ENCODE assay signal across 35 cellular contexts in the genomic region with DNA sequence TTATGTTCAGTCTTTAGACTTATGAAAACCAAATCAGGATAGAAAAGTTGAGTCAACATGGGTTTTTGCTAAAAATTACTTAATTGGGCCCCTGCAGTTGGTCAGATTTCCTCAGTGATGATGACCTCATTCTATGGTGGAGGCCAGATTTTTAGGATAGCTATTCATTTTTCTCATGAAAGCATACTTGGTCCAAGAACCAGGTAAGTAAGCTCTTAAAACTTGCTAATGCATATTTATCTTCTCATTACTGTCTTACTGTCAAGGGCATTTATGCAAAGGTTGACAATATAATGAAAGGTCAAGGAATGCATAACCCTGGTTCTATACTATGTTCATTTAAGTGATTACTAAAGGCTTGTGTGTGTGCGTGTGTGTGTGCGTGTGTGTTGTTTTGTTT.
DNase-seq lines count a peak whose midpoint lies in the region; ATAC-seq and TF ChIP-seq lines count a peak whose summit lies in the region.
"Had no signal": no experiment of that assay in that cellular context is flagged by ENCODE, and none has a peak within 500 bp of the region (broad histone marks: within the 10 kb centered on the region; RNA-seq: fewer than 3 reads in every experiment).

No MANE protein-coding gene starts in this region.

- ATAC-seq in activated CD8-positive, alpha-beta memory T cell treated with anti-CD3 and anti-CD28 coated beads, Interleukin-2, amount 10 ng/mL, durations not matched to agents 7 days and 5 days, result no peak
- ATAC-seq: activated CD8-positive, alpha-beta T cell treated with anti-CD3 and anti-CD28 coated beads, Interleukin-2, amount 10 ng/mL, durations not matched to agents 7 days and 5 days; heart left ventricle; Panc1; stimulated activated naive CD8-positive, alpha-beta T cell treated with anti-CD3 and anti-CD28 coated beads, Interleukin-15, Interleukin-2, amounts not matched to agents 100 U/mL and 50 U/mL, for 24 hours had no signal

- H3K27me3 ChIP-seq in GM23248 (replicated peaks; ENCODE audit: insufficient read depth), result no peaks in the 10 kb centered on the region
- H3K27me3 ChIP-seq: heart left ventricle, neural progenitor cell, right atrium auricular region, testis had no signal

- DNase-seq in AG20443 (ENCODE audit: low spot score), result peak; percentile 49
- DNase-seq in GM23248, result peak; percentile 69
- peak; percentile 48 for DNase-seq in astrocyte of the hippocampus (ENCODE audit: low read depth, low spot score)
- DNase-seq in non-pigmented ciliary epithelial cell (ENCODE audit: low read depth), result peak; percentile 1
- no peak for DNase-seq in GM10248 (ENCODE audit: extremely low spot score)
- DNase-seq in NCI-H2107 treated with DMSO at 0.1 percent for 48 hours (lab: John Stamatoyannopoulos, UW; ENCODE audit: unreplicated experiment), result no peak
- no peak for DNase-seq in activated CD8-positive, alpha-beta memory T cell treated with anti-CD3 and anti-CD28 coated beads, Interleukin-2, amount 10 ng/mL, durations not matched to agents 7 days and 5 days
- DNase-seq: ACHN; activated CD4-positive, alpha-beta T cell treated with anti-CD3 and anti-CD28 coated beads for 4 hours; activated CD8-positive, alpha-beta T cell treated with anti-CD3 and anti-CD28 coated beads, Interleukin-2, amount 10 ng/mL, durations not matched to agents 7 days and 5 days; amygdala; Calu3; DMS79 treated with DMSO at 0.1 percent for 48 hours; effector CD8-positive, alpha-beta T cell; foreskin melanocyte; heart left ventricle; islet precursor cell; left ventricle myocardium inferior; NCI-H2107; NCI-H446; NCI-H748 treated with DMSO at 0.1 percent for 48 hours; posterior cingulate gyrus; SHP77 treated with DMSO at 0.1 percent for 48 hours; stimulated activated CD4-positive, alpha-beta T cell treated with anti-CD3 and anti-CD28 coated beads, Interleukin-1b, Interleukin-23, amount 100 ng/mL, for 48 hours; stimulated activated naive CD8-positive, alpha-beta T cell treated with anti-CD3 and anti-CD28 coated beads, Interleukin-15, Interleukin-2, amounts not matched to agents 100 U/mL and 50 U/mL, for 24 hours; testis; WERI-Rb-1 had no signal

- H3K4me1 ChIP-seq in GM23248 (ENCODE audit: insufficient read depth), result peaks cover 9% of the 10 kb centered on the region
- H3K4me1 ChIP-seq: HAP-1, heart left ventricle, left ventricle myocardium inferior, neural progenitor cell, right atrium auricular region, testis had no signal

- H3F3A ChIP-seq in GM23248 (ENCODE audit: insufficient read depth), result peaks cover 6% of the 10 kb centered on the region; the same call in 1 of the 2 replicates

- H3K4me3 ChIP-seq in GM23248, result no peak overlapping the region
- H3K4me3 ChIP-seq: coronary artery, HAP-1, heart left ventricle, left ventricle myocardium inferior, neural progenitor cell, right atrium auricular region, testis had no signal

- in situ Hi-C loops in GM23248 (cut with MboI), result no loop called here

- no peak overlapping the region for H3K27ac Mint-ChIP-seq in activated CD8-positive, alpha-beta memory T cell treated with anti-CD3 and anti-CD28 coated beads, Interleukin-2, amount 10 ng/mL, durations not matched to agents 7 days and 5 days
- H3K27ac Mint-ChIP-seq: activated CD8-positive, alpha-beta T cell treated with anti-CD3 and anti-CD28 coated beads, Interleukin-2, amount 10 ng/mL, durations not matched to agents 7 days and 5 days; activated naive CD4-positive, alpha-beta T cell treated with anti-CD3 and anti-CD28 coated beads, Interleukin-2, amount 50 U/mL, for 24 hours; activated T-helper 2 cell treated with anti-CD3 and anti-CD28 coated beads, Interferon-gamma antibody, Interleukin-2, Interleukin-4, amounts not matched to agents 10 μg/mL and 5 μg/mL and 100 μg/mL, durations not matched to agents 14 hours and 24 hours and 36 hours; CD14-positive monocyte; neural progenitor cell had no signal

- no peak overlapping the region for H2AFZ ChIP-seq in GM23248
- H2AFZ ChIP-seq: neural progenitor cell had no signal

- no peak overlapping the region for H3K4me2 ChIP-seq in GM23248 (ENCODE audit: unreplicated experiment)
- H3K4me2 ChIP-seq: neural progenitor cell had no signal

- H4K20me1 ChIP-seq in GM23248 (ENCODE audit: insufficient read depth), result no peaks in the 10 kb centered on the region

- no peaks in the 10 kb centered on the region for H3K9me3 Mint-ChIP-seq in activated CD8-positive, alpha-beta memory T cell treated with anti-CD3 and anti-CD28 coated beads, Interleukin-2, amount 10 ng/mL, durations not matched to agents 7 days and 5 days (ENCODE audit: low read depth)
- H3K9me3 Mint-ChIP-seq: activated naive CD4-positive, alpha-beta T cell treated with anti-CD3 and anti-CD28 coated beads, Interleukin-2, amount 50 U/mL, for 24 hours; activated T-helper 2 cell treated with anti-CD3 and anti-CD28 coated beads, Interferon-gamma antibody, Interleukin-2, Interleukin-4, amounts not matched to agents 10 μg/mL and 5 μg/mL and 100 μg/mL, durations not matched to agents 14 hours and 24 hours and 36 hours; neural progenitor cell had no signal

- no peaks in the 10 kb centered on the region for H3K36me3 ChIP-seq in GM23248 (ENCODE audit: low read depth)
- H3K36me3 ChIP-seq: HAP-1, heart left ventricle, left ventricle myocardium inferior, neural progenitor cell, right atrium auricular region, WERI-Rb-1 had no signal

- 86 to 95% methylated on average over 2 of the region's 2 CpGs for WGBS in GM23248 (ENCODE audit: low coverage in 1 of 2, low lambda C conversion rate in 2 of 2, missing lambda C conversion rate in 2 of 2), 2 experiments

- CTCF ChIA-PET in GM10248 (lab: Yijun Ruan, JAX), result interaction anchor here (1.4 to 1.8 kb wide), 2 partner anchors 28 to 415 kb away, joined by 3 to 4 read pairs; no protein-coding TSS in a partner anchor
- CTCF ChIA-PET in activated CD8-positive, alpha-beta memory T cell treated with anti-CD3 and anti-CD28 coated beads, Interleukin-2, amount 10 ng/mL, durations not matched to agents 7 days and 5 days (lab: Charles Lee), result no interaction called here

- POLR2A ChIA-PET in GM10248 (lab: Yijun Ruan, JAX), result no interaction called here

- no peak overlapping the region for H3K4me3 Mint-ChIP-seq in activated CD8-positive, alpha-beta memory T cell treated with anti-CD3 and anti-CD28 coated beads, Interleukin-2, amount 10 ng/mL, durations not matched to agents 7 days and 5 days
- H3K4me3 Mint-ChIP-seq: activated CD8-positive, alpha-beta T cell treated with anti-CD3 and anti-CD28 coated beads, Interleukin-2, amount 10 ng/mL, durations not matched to agents 7 days and 5 days; activated naive CD4-positive, alpha-beta T cell treated with anti-CD3 and anti-CD28 coated beads, Interleukin-2, amount 50 U/mL, for 24 hours; CD14-positive monocyte; neural progenitor cell had no signal

- no peaks in the 10 kb centered on the region for H3K36me3 Mint-ChIP-seq in activated CD8-positive, alpha-beta memory T cell treated with anti-CD3 and anti-CD28 coated beads, Interleukin-2, amount 10 ng/mL, durations not matched to agents 7 days and 5 days
- H3K36me3 Mint-ChIP-seq: activated naive CD4-positive, alpha-beta T cell treated with anti-CD3 and anti-CD28 coated beads, Interleukin-2, amount 50 U/mL, for 24 hours; CD14-positive monocyte; neural progenitor cell had no signal

- H3K9ac ChIP-seq in GM23248, result no peak overlapping the region
- H3K9ac ChIP-seq: neural progenitor cell had no signal

- H3K27ac ChIP-seq in GM23248, result no peak overlapping the region
- H3K27ac ChIP-seq: coronary artery, heart left ventricle, left ventricle myocardium inferior, neural progenitor cell, right atrium auricular region, testis, WERI-Rb-1 had no signal

- H3K4me1 Mint-ChIP-seq in activated CD8-positive, alpha-beta memory T cell treated with anti-CD3 and anti-CD28 coated beads, Interleukin-2, amount 10 ng/mL, durations not matched to agents 7 days and 5 days, result no peaks in the 10 kb centered on the region
- H3K4me1 Mint-ChIP-seq: activated naive CD4-positive, alpha-beta T cell treated with anti-CD3 and anti-CD28 coated beads, Interleukin-2, amount 50 U/mL, for 24 hours; CD14-positive monocyte; neural progenitor cell had no signal

- TF ChIP-seq CTCF in GM10248 (IDR thresholded peaks at IDR 0.05; ENCODE audit: control extremely low read depth, extremely low read depth, low read depth, missing control alignments), result no peak

- H3K9me2 ChIP-seq in GM23248 (ENCODE audit: insufficient read depth), result no peaks in the 10 kb centered on the region

- H3K79me2 ChIP-seq in GM23248 (ENCODE audit: insufficient read depth), result no peaks in the 10 kb centered on the region

- H3K27me3 Mint-ChIP-seq in activated CD8-positive, alpha-beta memory T cell treated with anti-CD3 and anti-CD28 coated beads, Interleukin-2, amount 10 ng/mL, durations not matched to agents 7 days and 5 days, result no peaks in the 10 kb centered on the region
- H3K27me3 Mint-ChIP-seq: activated naive CD4-positive, alpha-beta T cell treated with anti-CD3 and anti-CD28 coated beads, Interleukin-2, amount 50 U/mL, for 24 hours had no signal

- no peaks in the 10 kb centered on the region for H3K9me3 ChIP-seq in GM23248 (ENCODE audit: low read depth)
- H3K9me3 ChIP-seq: HAP-1, heart left ventricle, left ventricle myocardium inferior, right atrium auricular region, testis had no signal

Comparison
In these comparisons a context has a peak if more than half of its experiments do, and no peak if none do; other contexts are left out.
1. DNase-seq: peak in AG20443 (single experiment), GM23248 (single experiment), astrocyte of the hippocampus (single experiment) and non-pigmented ciliary epithelial cell (single experiment); none in GM10248 (single experiment), NCI-H2107 treated with DMSO at 0.1 percent for 48 hours (single experiment) and activated CD8-positive, alpha-beta memory T cell treated with anti-CD3 and anti-CD28 coated beads, Interleukin-2, amount 10 ng/mL, durations not matched to agents 7 days and 5 days (single experiment).